ENCODE assay signal across 26 cellular contexts in genomic region chr1:53398091-53398490, GRCh38.
DNase-seq lines count a peak whose midpoint lies in the region; ATAC-seq, FAIRE-seq and TF ChIP-seq lines count a peak whose summit lies in the region.
"Had no signal": no experiment of that assay in that cellular context is flagged by ENCODE, and none has a peak within 500 bp of the region (broad histone marks: within the 10 kb centered on the region; RNA-seq: fewer than 3 reads in every experiment).

No MANE protein-coding gene starts in this region.

- H3K36me3 ChIP-seq in bronchial epithelial cell (ENCODE audit: control insufficient read depth, insufficient read depth, low read length) (no peaks in the 10 kb centered on the region), mesendoderm (ENCODE audit: control insufficient read depth, insufficient read depth, low read length) (no peaks in the 10 kb centered on the region), suprapubic skin (no peaks in the 10 kb centered on the region)
- H3K36me3 ChIP-seq: right lobe of liver had no signal

- no peak overlapping the region for H3K4me3 Mint-ChIP-seq in activated CD8-positive, alpha-beta memory T cell treated with anti-CD3 and anti-CD28 coated beads, Interleukin-2, amount 10 ng/mL, durations not matched to agents 7 days and 5 days
- H3K4me3 Mint-ChIP-seq: activated naive CD8-positive, alpha-beta T cell treated with anti-CD3 and anti-CD28 coated beads, Interleukin-2, amount 10 ng/mL, durations not matched to agents 7 days and 5 days; CD4-positive, alpha-beta memory T cell; natural killer cell treated with Interleukin-12 subunit alpha and Interleukin-12 subunit beta and Interleukin-15 and Interleukin-18, amount 100 ng/mL, for 72 hours had no signal

- H3K23ac ChIP-seq in mesendoderm (ENCODE audit: low read length), result no peak overlapping the region

- no peak overlapping the region for H4K5ac ChIP-seq in mesendoderm (ENCODE audit: low read length)

- H3K56ac ChIP-seq in mesendoderm (ENCODE audit: low read length), result peak overlapping the region; percentile 71

- no peak overlapping the region for H4K8ac ChIP-seq in mesendoderm (ENCODE audit: low read depth, low read length)

- CTCF ChIA-PET in activated CD8-positive, alpha-beta memory T cell treated with anti-CD3 and anti-CD28 coated beads, Interleukin-2, amount 10 ng/mL, durations not matched to agents 7 days and 5 days (lab: Charles Lee), result interaction anchor here (1.1 kb wide), 1 partner anchor 15 kb away, joined by 3 read pairs; no protein-coding TSS in a partner anchor

- no peaks in the 10 kb centered on the region for H3K79me2 ChIP-seq in mesendoderm (ENCODE audit: control insufficient read depth, insufficient read depth, low read length)

- no peak overlapping the region for H2BK5ac ChIP-seq in mesendoderm (ENCODE audit: low read length)

- FAIRE-seq in bronchial epithelial cell (lab: Jason Lieb, UNC), result peak; percentile 7
- FAIRE-seq: HTR-8/SVneo had no signal

- no peak for TF ChIP-seq CTCF in bronchial epithelial cell (IDR thresholded peaks at IDR 0.05; ENCODE audit: insufficient read depth, low read length, severe bottlenecking)
- no peak for TF ChIP-seq CTCF in suprapubic skin (IDR thresholded peaks at IDR 0.05)

- H3K4me1 Mint-ChIP-seq in activated CD8-positive, alpha-beta memory T cell treated with anti-CD3 and anti-CD28 coated beads, Interleukin-2, amount 10 ng/mL, durations not matched to agents 7 days and 5 days, result peaks cover 3% of the 10 kb centered on the region

- peak overlapping the region; percentile 15 for H2BK120ac ChIP-seq in mesendoderm (ENCODE audit: low read depth, low read length)

- no peaks in the 10 kb centered on the region for H3K27me3 Mint-ChIP-seq in activated CD8-positive, alpha-beta memory T cell treated with anti-CD3 and anti-CD28 coated beads, Interleukin-2, amount 10 ng/mL, durations not matched to agents 7 days and 5 days
- H3K27me3 Mint-ChIP-seq: activated naive CD8-positive, alpha-beta T cell treated with anti-CD3 and anti-CD28 coated beads, Interleukin-2, amount 10 ng/mL, durations not matched to agents 7 days and 5 days; CD4-positive, alpha-beta memory T cell had no signal

- no peaks in the 10 kb centered on the region for H3K79me1 ChIP-seq in mesendoderm (ENCODE audit: low read length)

- no peak overlapping the region for H3K27ac Mint-ChIP-seq in activated CD8-positive, alpha-beta memory T cell treated with anti-CD3 and anti-CD28 coated beads, Interleukin-2, amount 10 ng/mL, durations not matched to agents 7 days and 5 days
- H3K27ac Mint-ChIP-seq: activated naive CD8-positive, alpha-beta T cell treated with anti-CD3 and anti-CD28 coated beads, Interleukin-2, amount 10 ng/mL, durations not matched to agents 7 days and 5 days; activated T-helper 2 cell treated with anti-CD3 and anti-CD28 coated beads, Interferon-gamma antibody, Interleukin-2, Interleukin-4, amounts not matched to agents 10 μg/mL and 5 μg/mL and 100 μg/mL, durations not matched to agents 14 hours and 24 hours and 36 hours; CD4-positive, alpha-beta memory T cell had no signal

- H2BK15ac ChIP-seq in mesendoderm (replicated peaks; ENCODE audit: low read depth), result no peak overlapping the region

- peak overlapping the region; percentile 28 for H3K4ac ChIP-seq in mesendoderm (ENCODE audit: low read depth, low read length)

- no peaks in the 10 kb centered on the region for H3K36me3 Mint-ChIP-seq in activated CD8-positive, alpha-beta memory T cell treated with anti-CD3 and anti-CD28 coated beads, Interleukin-2, amount 10 ng/mL, durations not matched to agents 7 days and 5 days
- H3K36me3 Mint-ChIP-seq: activated naive CD8-positive, alpha-beta T cell treated with anti-CD3 and anti-CD28 coated beads, Interleukin-2, amount 10 ng/mL, durations not matched to agents 7 days and 5 days; CD4-positive, alpha-beta memory T cell; natural killer cell treated with Interleukin-12 subunit alpha and Interleukin-12 subunit beta and Interleukin-15 and Interleukin-18, amount 100 ng/mL, for 72 hours had no signal

- no peak for ATAC-seq in activated CD8-positive, alpha-beta memory T cell treated with anti-CD3 and anti-CD28 coated beads, Interleukin-2, amount 10 ng/mL, durations not matched to agents 7 days and 5 days
- ATAC-seq in HG03460 (IDR thresholded peaks at IDR 0.05; ENCODE audit: unreplicated experiment), result no peak
- ATAC-seq: natural killer cell treated with Interleukin-12 subunit alpha and Interleukin-12 subunit beta and Interleukin-15 and Interleukin-18, amount 100 ng/mL, for 72 hours; right lobe of liver had no signal

- no peaks in the 10 kb centered on the region for H3K9me3 Mint-ChIP-seq in activated CD8-positive, alpha-beta memory T cell treated with anti-CD3 and anti-CD28 coated beads, Interleukin-2, amount 10 ng/mL, durations not matched to agents 7 days and 5 days (ENCODE audit: low read depth)
- H3K9me3 Mint-ChIP-seq: activated naive CD8-positive, alpha-beta T cell treated with anti-CD3 and anti-CD28 coated beads, Interleukin-2, amount 10 ng/mL, durations not matched to agents 7 days and 5 days; activated T-helper 2 cell treated with anti-CD3 and anti-CD28 coated beads, Interferon-gamma antibody, Interleukin-2, Interleukin-4, amounts not matched to agents 10 μg/mL and 5 μg/mL and 100 μg/mL, durations not matched to agents 14 hours and 24 hours and 36 hours; natural killer cell treated with Interleukin-12 subunit alpha and Interleukin-12 subunit beta and Interleukin-15 and Interleukin-18, amount 100 ng/mL, for 72 hours had no signal

- no peak overlapping the region for H3K4me2 ChIP-seq in mesendoderm (ENCODE audit: low read length)

- H3K27ac ChIP-seq in mesendoderm (ENCODE audit: low read depth, low read length) (no peak overlapping the region), suprapubic skin (no peak overlapping the region)
- H3K27ac ChIP-seq: right lobe of liver, VCaP had no signal

- H3K9ac ChIP-seq in mesendoderm (ENCODE audit: low read length), result no peak overlapping the region

- H3K4me3 ChIP-seq in bronchial epithelial cell (ENCODE audit: low read depth, low read length) (no peak overlapping the region), mesendoderm (ENCODE audit: low read length) (no peak overlapping the region), suprapubic skin (no peak overlapping the region)
- H3K4me3 ChIP-seq: right lobe of liver had no signal

- WGBS in mesendoderm (ENCODE audit: extremely low coverage, insufficient coverage, low lambda C conversion rate), result no CpG with 5 or more reads among the region's 4 CpGs
- WGBS in suprapubic skin, result 75% methylated on average over 4 of the region's 4 CpGs

- no peak for TF ChIP-seq EP300 in suprapubic skin (IDR thresholded peaks at IDR 0.05)

- no peak for TF ChIP-seq POLR2A in suprapubic skin (IDR thresholded peaks at IDR 0.05)

- H3K27me3 ChIP-seq in bronchial epithelial cell (ENCODE audit: control insufficient read depth, insufficient read depth, low read length), result peaks cover 7% of the 10 kb centered on the region
- no peaks in the 10 kb centered on the region for H3K27me3 ChIP-seq in mesendoderm (ENCODE audit: insufficient read depth, low read length, poor library complexity)
- peaks cover 15% of the 10 kb centered on the region for H3K27me3 ChIP-seq in suprapubic skin
- H3K27me3 ChIP-seq: right lobe of liver had no signal

- H3K4me1 ChIP-seq in mesendoderm (ENCODE audit: control insufficient read depth, low read depth, low read length) (peaks cover 16% of the 10 kb centered on the region), suprapubic skin (no peaks in the 10 kb centered on the region)
- H3K4me1 ChIP-seq: right lobe of liver had no signal

- H3K9me3 ChIP-seq in suprapubic skin, result no peaks in the 10 kb centered on the region
- H3K9me3 ChIP-seq: right lobe of liver had no signal

- H2AK5ac ChIP-seq in mesendoderm (ENCODE audit: low read length), result no peak overlapping the region

- peak; percentile 9 for DNase-seq in activated CD8-positive, alpha-beta memory T cell treated with anti-CD3 and anti-CD28 coated beads, Interleukin-2, amount 50 U/mL, for 4 hours
- DNase-seq in activated CD8-positive, alpha-beta memory T cell treated with anti-CD3 and anti-CD28 coated beads, Interleukin-2, amount 10 ng/mL, durations not matched to agents 7 days and 5 days, result no peak
- DNase-seq in bronchial epithelial cell (ENCODE audit: low read depth) (no peak), mesendoderm (no peak), suprapubic skin (ENCODE audit: low spot score in 2 of 2) (peak; percentile 17 to 32), globus pallidus (ENCODE audit: low spot score) (no peak)
- no peak for DNase-seq in activated T-cell treated with anti-CD3 and anti-CD28 coated beads, Interleukin-2, amount 50 U/mL, for 48 hours
- DNase-seq: activated CD4-positive, alpha-beta T cell treated with anti-CD3 and anti-CD28 coated beads, Interleukin-2, amount 50 U/mL, for 1 hour; activated naive CD8-positive, alpha-beta T cell treated with anti-CD3 and anti-CD28 coated beads, Interleukin-2, amount 10 ng/mL, durations not matched to agents 7 days and 5 days; CD4-positive, alpha-beta memory T cell; cerebellar nuclear complex; DMS 273 treated with DMSO at 0.1 percent for 48 hours; foreskin melanocyte; GOT3; hypothalamus; NCI-H1092 treated with DMSO at 0.1 percent for 48 hours; NCI-H187 treated with DMSO at 0.1 percent for 48 hours; NCI-H2227 treated with DMSO at 0.1 percent for 48 hours; NCI-H69; trophoblast cell had no signal

- peak overlapping the region; percentile 62 for H3K18ac ChIP-seq in mesendoderm (ENCODE audit: low read length)

Comparison
In these comparisons a context has a peak if more than half of its experiments do, and no peak if none do; other contexts are left out.
1. DNase-seq: peak in activated CD8-positive, alpha-beta memory T cell treated with anti-CD3 and anti-CD28 coated beads, Interleukin-2, amount 50 U/mL, for 4 hours (single experiment) and suprapubic skin (2 of 2); none in activated CD8-positive, alpha-beta memory T cell treated with anti-CD3 and anti-CD28 coated beads, Interleukin-2, amount 10 ng/mL, durations not matched to agents 7 days and 5 days (single experiment), bronchial epithelial cell (single experiment), mesendoderm (single experiment), activated T-cell treated with anti-CD3 and anti-CD28 coated beads, Interleukin-2, amount 50 U/mL, for 48 hours (0 of 2) and globus pallidus (single experiment).